In the genomic region with DNA sequence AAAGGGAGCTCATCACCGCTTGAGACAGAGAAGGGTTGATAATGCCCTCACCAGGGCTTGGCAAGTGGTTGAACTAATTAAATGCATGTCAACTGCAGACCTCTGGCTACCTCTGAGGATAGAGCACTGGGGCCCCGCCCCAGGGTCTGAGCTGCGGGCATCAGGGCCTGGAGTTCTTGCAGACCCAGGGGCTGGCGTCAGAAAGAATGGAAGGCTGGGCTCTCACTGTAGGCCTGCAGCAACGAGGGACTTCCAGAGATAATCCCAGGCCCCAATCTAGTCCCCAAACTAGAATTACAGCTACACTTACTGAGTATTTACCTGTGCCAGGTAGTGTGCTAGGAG, we compare ENCODE assay signal across 30 cellular contexts.
"Had no signal": no experiment of that assay in that cellular context is flagged by ENCODE, and none has a peak within 500 bp of the region (broad histone marks: within the 10 kb centered on the region; RNA-seq: fewer than 3 reads in every experiment).

No MANE protein-coding gene starts in this region.

- H3K36me3 ChIP-seq: adrenal gland, esophagus squamous epithelium, gastroesophageal sphincter had no signal

- H3K4me3 ChIP-seq: adrenal gland, body of pancreas, esophagus squamous epithelium, gastroesophageal sphincter had no signal

- DNase-seq: activated CD4-positive, alpha-beta memory T cell treated with anti-CD3 and anti-CD28 coated beads, Interleukin-2, amount 10 ng/mL, durations not matched to agents 7 days and 5 days; activated CD4-positive, alpha-beta T cell treated with anti-CD3 and anti-CD28 coated beads for 1 hour; activated CD4-positive, alpha-beta T cell treated with anti-CD3 and anti-CD28 coated beads for 4 hours; activated CD4-positive, alpha-beta T cell treated with anti-CD3 and anti-CD28 coated beads, Interleukin-2, amount 10 ng/mL, durations not matched to agents 7 days and 5 days; activated CD4-positive, alpha-beta T cell treated with anti-CD3 and anti-CD28 coated beads, Interleukin-2, amount 50 U/mL, for 4 hours; activated effector memory CD4-positive, alpha-beta T cell treated with anti-CD3 and anti-CD28 coated beads, Interleukin-2, amount 50 U/mL, for 16 hours; activated naive CD4-positive, alpha-beta T cell treated with anti-CD3 and anti-CD28 coated beads for 36 hours; activated naive CD8-positive, alpha-beta T cell treated with anti-CD3 and anti-CD28 coated beads for 36 hours; activated naive CD8-positive, alpha-beta T cell treated with anti-CD3 and anti-CD28 coated beads, Interleukin-2, amount 50 U/mL, for 24 hours; activated T-cell treated with anti-CD3 and anti-CD28 coated beads, Interleukin-2, amount 50 U/mL, for 48 hours; amygdala; aorta; body of pancreas; caudate nucleus; cortex of kidney; dermis blood vessel endothelial cell; effector CD4-positive, alpha-beta T cell; effector memory CD8-positive, alpha-beta T cell; esophagus squamous epithelium; foreskin melanocyte; T-helper 1 cell; T-helper 17 cell had no signal

- H3K36me3 Mint-ChIP-seq: activated naive CD4-positive, alpha-beta T cell treated with anti-CD3 and anti-CD28 coated beads, Interleukin-2, amount 50 U/mL, for 24 hours; activated naive CD8-positive, alpha-beta T cell treated with anti-CD3 and anti-CD28 coated beads for 36 hours had no signal

- H3K27ac ChIP-seq: adrenal gland, body of pancreas, epithelial cell of prostate, esophagus squamous epithelium, gastroesophageal sphincter had no signal

- H3K9me3 ChIP-seq: adrenal gland, body of pancreas had no signal

- H3K27ac Mint-ChIP-seq: activated CD4-positive, alpha-beta memory T cell treated with anti-CD3 and anti-CD28 coated beads, Interleukin-2, amount 10 ng/mL, durations not matched to agents 7 days and 5 days; activated CD4-positive, alpha-beta T cell treated with anti-CD3 and anti-CD28 coated beads, Interleukin-2, amount 10 ng/mL, durations not matched to agents 7 days and 5 days; activated naive CD4-positive, alpha-beta T cell treated with anti-CD3 and anti-CD28 coated beads for 36 hours; activated naive CD4-positive, alpha-beta T cell treated with anti-CD3 and anti-CD28 coated beads, Interleukin-2, amount 50 U/mL, for 24 hours; activated naive CD8-positive, alpha-beta T cell treated with anti-CD3 and anti-CD28 coated beads for 36 hours; activated naive CD8-positive, alpha-beta T cell treated with anti-CD3 and anti-CD28 coated beads, Interleukin-2, amount 50 U/mL, for 24 hours; activated T-helper 1 cell treated with anti-CD3 and anti-CD28 coated beads, Interleukin-12 subunit alpha, Interleukin-12 subunit beta, Interleukin-2, Interleukin-4 antibody, amounts not matched to agents 30 ng/mL and 10 ng/mL and 1 ng/mL, durations not matched to agents 14 hours and 24 hours and 36 hours; activated T-helper 2 cell treated with anti-CD3 and anti-CD28 coated beads, Interferon-gamma antibody, Interleukin-2, Interleukin-4, amounts not matched to agents 10 μg/mL and 5 μg/mL and 100 μg/mL, durations not matched to agents 14 hours and 24 hours and 36 hours; effector memory CD8-positive, alpha-beta T cell; T-helper 17 cell; T-helper 2 cell treated with Interferon-gamma antibody and Interleukin-4, amounts not matched to agents 5 μg/mL and 100 μg/mL, for 36 hours; WTC11 had no signal

- H3K4me3 Mint-ChIP-seq: activated CD4-positive, alpha-beta memory T cell treated with anti-CD3 and anti-CD28 coated beads, Interleukin-2, amount 10 ng/mL, durations not matched to agents 7 days and 5 days; activated CD4-positive, alpha-beta T cell treated with anti-CD3 and anti-CD28 coated beads, Interleukin-2, amount 10 ng/mL, durations not matched to agents 7 days and 5 days; activated naive CD4-positive, alpha-beta T cell treated with anti-CD3 and anti-CD28 coated beads for 36 hours; activated naive CD4-positive, alpha-beta T cell treated with anti-CD3 and anti-CD28 coated beads, Interleukin-2, amount 50 U/mL, for 24 hours; activated naive CD8-positive, alpha-beta T cell treated with anti-CD3 and anti-CD28 coated beads for 36 hours; activated naive CD8-positive, alpha-beta T cell treated with anti-CD3 and anti-CD28 coated beads, Interleukin-2, amount 50 U/mL, for 24 hours; activated T-helper 1 cell treated with anti-CD3 and anti-CD28 coated beads, Interleukin-12 subunit alpha, Interleukin-12 subunit beta, Interleukin-2, Interleukin-4 antibody, amounts not matched to agents 30 ng/mL and 10 ng/mL and 1 ng/mL, durations not matched to agents 14 hours and 24 hours and 36 hours; effector memory CD8-positive, alpha-beta T cell; T-helper 17 cell; T-helper 2 cell treated with Interferon-gamma antibody and Interleukin-4, amounts not matched to agents 5 μg/mL and 100 μg/mL, for 36 hours; WTC11 had no signal

- H3K9me3 Mint-ChIP-seq: activated CD4-positive, alpha-beta memory T cell treated with anti-CD3 and anti-CD28 coated beads, Interleukin-2, amount 10 ng/mL, durations not matched to agents 7 days and 5 days; activated CD4-positive, alpha-beta T cell treated with anti-CD3 and anti-CD28 coated beads, Interleukin-2, amount 10 ng/mL, durations not matched to agents 7 days and 5 days; activated naive CD4-positive, alpha-beta T cell treated with anti-CD3 and anti-CD28 coated beads for 36 hours; activated naive CD4-positive, alpha-beta T cell treated with anti-CD3 and anti-CD28 coated beads, Interleukin-2, amount 50 U/mL, for 24 hours; activated T-helper 1 cell treated with anti-CD3 and anti-CD28 coated beads, Interleukin-12 subunit alpha, Interleukin-12 subunit beta, Interleukin-2, Interleukin-4 antibody, amounts not matched to agents 30 ng/mL and 10 ng/mL and 1 ng/mL, durations not matched to agents 14 hours and 24 hours and 36 hours; activated T-helper 2 cell treated with anti-CD3 and anti-CD28 coated beads, Interferon-gamma antibody, Interleukin-2, Interleukin-4, amounts not matched to agents 10 μg/mL and 5 μg/mL and 100 μg/mL, durations not matched to agents 14 hours and 24 hours and 36 hours; T-helper 2 cell treated with Interferon-gamma antibody and Interleukin-4, amounts not matched to agents 5 μg/mL and 100 μg/mL, for 36 hours had no signal

- H3K4me1 ChIP-seq: adrenal gland had no signal

- H3K4me1 Mint-ChIP-seq: activated CD4-positive, alpha-beta memory T cell treated with anti-CD3 and anti-CD28 coated beads, Interleukin-2, amount 10 ng/mL, durations not matched to agents 7 days and 5 days; activated naive CD4-positive, alpha-beta T cell treated with anti-CD3 and anti-CD28 coated beads, Interleukin-2, amount 50 U/mL, for 24 hours; activated naive CD8-positive, alpha-beta T cell treated with anti-CD3 and anti-CD28 coated beads, Interleukin-2, amount 50 U/mL, for 24 hours; T-helper 17 cell had no signal
